1 cellular context compared by ENCODE assay signal in genomic region chr10:49123981-49124920, GRCh38.
TF ChIP-seq lines count a peak whose summit lies in the region.

No MANE protein-coding gene starts in this region.

TF ChIP-seq in GM12878, 131 proteins besides CTCF, POLR2A, EP300 and RAD21 (continued from another document):
- TF ChIP-seq RCOR1 (conservative IDR thresholded peaks at IDR 0.05; ENCODE audit: low read depth, low read length) (no peak), CEBPB (IDR thresholded peaks at IDR 0.05; ENCODE audit: borderline replicate concordance in 1 of 2, low read depth in 2 of 2, low read length in 2 of 2) (no peak), SUPT20H (IDR thresholded peaks at IDR 0.05; ENCODE audit: borderline replicate concordance, control insufficient read depth, low read depth, low read length) (no peak), MYC (IDR thresholded peaks at IDR 0.05; ENCODE audit: insufficient read depth, insufficient read length, insufficient replicate concordance, low read length, severe bottlenecking) (no peak), IKZF1 (conservative IDR thresholded peaks at IDR 0.05) (peak; percentile 48; the same call in 1 of the 2 replicates), ATF2 (IDR thresholded peaks at IDR 0.05; ENCODE audit: low read length) (no peak), CBX3 (IDR thresholded peaks at IDR 0.05; ENCODE audit: borderline replicate concordance, low read depth) (no peak), ZNF592 (IDR thresholded peaks at IDR 0.05) (no peak), POLR2AphosphoS2 (IDR thresholded peaks at IDR 0.05; ENCODE audit: low read depth, low read length) (no peak), REST (IDR thresholded peaks at IDR 0.05; ENCODE audit: low read depth, low read length) (no peak), SMAD1 (IDR thresholded peaks at IDR 0.05; ENCODE audit: low read depth, partially characterized antibody) (no peak), HDGF (IDR thresholded peaks at IDR 0.05) (no peak), NKRF (conservative IDR thresholded peaks at IDR 0.05) (no peak)
